Comparison of ENCODE assay signal across 8 cellular contexts in the genomic region with DNA sequence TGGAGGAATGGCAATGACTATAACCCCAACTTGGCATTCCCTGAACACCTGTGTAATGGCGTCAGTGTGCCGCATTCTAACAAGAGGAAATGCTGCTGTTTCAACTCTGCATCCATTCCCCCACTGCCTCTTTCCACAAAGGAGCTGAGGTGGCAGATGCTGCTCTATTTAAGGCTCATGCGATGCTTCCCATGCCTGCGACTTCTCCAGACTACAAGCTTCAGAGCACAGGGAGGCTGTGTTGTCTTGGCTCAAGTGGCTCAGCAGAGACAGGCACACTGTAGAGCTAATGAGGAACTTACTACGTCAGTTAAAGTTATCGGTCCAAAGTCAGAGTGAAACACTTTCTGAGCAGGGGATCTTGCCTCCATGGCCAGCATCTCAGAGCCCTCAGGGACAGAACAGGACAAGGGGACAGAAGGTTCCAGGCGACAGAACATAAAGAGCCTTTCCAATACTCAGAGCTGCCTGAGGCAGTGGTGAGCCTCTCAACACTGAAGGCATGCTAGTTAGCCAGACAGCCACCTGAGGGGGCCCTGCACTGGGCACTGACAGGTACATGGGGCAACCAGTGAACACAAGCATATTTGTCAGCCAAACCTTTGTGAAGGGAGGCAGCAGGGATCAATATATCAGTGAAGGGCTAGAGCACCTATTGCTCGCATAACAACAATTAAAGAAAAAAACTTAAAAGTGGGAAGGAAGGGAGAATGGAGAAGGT. TPM values are rescaled to one million over a fixed set of nuclear protein-coding genes. Genes with fewer than 3 reads are reported as not detected.
A peak's percentile ranks its signal among the peaks of the same experiment; 100 is the strongest.
DNase-seq lines count a peak whose midpoint lies in the region; ATAC-seq and TF ChIP-seq lines count a peak whose summit lies in the region.

No MANE protein-coding gene starts in this region.

- peaks cover 0 to 90% (median 81%) of the 10 kb centered on the region in 9 donors for H3K36me3 ChIP-seq in heart left ventricle

- WGBS in heart left ventricle, 4 donors, result 71 to 86% (median 83%) methylated on average over 8 of the region's 8 CpGs

- peaks cover 12 to 82% (median 41%) of the 10 kb centered on the region in 12 donors for H3K4me1 ChIP-seq in heart left ventricle

- intact Hi-C loops in heart left ventricle (cut with DNase I), result loop anchor here in 1 of 10 donors (5.0 kb wide), 1 partner anchor 168 kb away; no protein-coding TSS in a partner anchor

- H3K4me3 ChIP-seq in heart left ventricle, result no peak overlapping the region

- H3K27ac Mint-ChIP-seq in T-helper 2 cell treated with Interferon-gamma antibody and Interleukin-4, amounts not matched to agents 5 μg/mL and 100 μg/mL, for 36 hours, result peak overlapping the region; percentile 91
- peak overlapping the region; percentile 89 for H3K27ac Mint-ChIP-seq in stimulated activated memory B cell treated with anti-CD40 and anti-IgM and Interleukin-4, amounts not matched to agents 10 μg/mL and 1 μg/mL and 100 μg/mL, for 72 hours

- peak overlapping the region in 9 of 12 donors; percentile 44 to 91 (median 74) for H3K27ac ChIP-seq in heart left ventricle

- ATAC-seq in heart left ventricle, result peak; percentile 5 to 29 (median 28)
- peak; percentile 58 for ATAC-seq in stimulated activated memory B cell treated with anti-CD40 and anti-IgM and Interleukin-4, amounts not matched to agents 10 μg/mL and 1 μg/mL and 100 μg/mL, for 72 hours
- no peak for ATAC-seq in HG03280 (IDR thresholded peaks at IDR 0.05; ENCODE audit: unreplicated experiment)

- TF ChIP-seq CTCF in heart left ventricle (IDR thresholded peaks at IDR 0.05), result peak in 1 of 12 donors; percentile 9

- no peaks in the 10 kb centered on the region for H3K27me3 ChIP-seq in heart left ventricle

- H3K36me3 Mint-ChIP-seq in T-helper 2 cell treated with Interferon-gamma antibody and Interleukin-4, amounts not matched to agents 5 μg/mL and 100 μg/mL, for 36 hours (ENCODE audit: low read depth), result peaks cover 56% of the 10 kb centered on the region
- H3K36me3 Mint-ChIP-seq in stimulated activated memory B cell treated with anti-CD40 and anti-IgM and Interleukin-4, amounts not matched to agents 10 μg/mL and 1 μg/mL and 100 μg/mL, for 72 hours, result peaks cover 91% of the 10 kb centered on the region

- H3K27me3 Mint-ChIP-seq in T-helper 2 cell treated with Interferon-gamma antibody and Interleukin-4, amounts not matched to agents 5 μg/mL and 100 μg/mL, for 36 hours (ENCODE audit: low read depth), result no peaks in the 10 kb centered on the region
- H3K27me3 Mint-ChIP-seq in stimulated activated memory B cell treated with anti-CD40 and anti-IgM and Interleukin-4, amounts not matched to agents 10 μg/mL and 1 μg/mL and 100 μg/mL, for 72 hours, result no peaks in the 10 kb centered on the region

- no peak for DNase-seq in T-helper 2 cell treated with Interferon-gamma antibody and Interleukin-4, amounts not matched to agents 5 μg/mL and 100 μg/mL, for 36 hours (ENCODE audit: low spot score)
- DNase-seq in T-helper 2 cell, result no peak
- DNase-seq in RPMI8226, result peak; percentile 73
- peak in 1 of 5 donors; percentile 50 for DNase-seq in heart left ventricle
- DNase-seq in NCI-H1417 (lab: John Stamatoyannopoulos, UW), result no peak
- no peak for DNase-seq in activated gamma-delta T cell (lab: John Stamatoyannopoulos, UW)

- H3K9me3 ChIP-seq in heart left ventricle, result no peaks in the 10 kb centered on the region

- no peak for TF ChIP-seq POLR2A in heart left ventricle (IDR thresholded peaks at IDR 0.05)

- no peaks in the 10 kb centered on the region for H3K9me3 Mint-ChIP-seq in T-helper 2 cell treated with Interferon-gamma antibody and Interleukin-4, amounts not matched to agents 5 μg/mL and 100 μg/mL, for 36 hours
- H3K9me3 Mint-ChIP-seq in stimulated activated memory B cell treated with anti-CD40 and anti-IgM and Interleukin-4, amounts not matched to agents 10 μg/mL and 1 μg/mL and 100 μg/mL, for 72 hours, result no peaks in the 10 kb centered on the region

- peak overlapping the region; percentile 42 for H3K4me3 Mint-ChIP-seq in T-helper 2 cell treated with Interferon-gamma antibody and Interleukin-4, amounts not matched to agents 5 μg/mL and 100 μg/mL, for 36 hours
- H3K4me3 Mint-ChIP-seq in stimulated activated memory B cell treated with anti-CD40 and anti-IgM and Interleukin-4, amounts not matched to agents 10 μg/mL and 1 μg/mL and 100 μg/mL, for 72 hours, result peak overlapping the region; percentile 71

- H3K4me1 Mint-ChIP-seq in T-helper 2 cell treated with Interferon-gamma antibody and Interleukin-4, amounts not matched to agents 5 μg/mL and 100 μg/mL, for 36 hours (ENCODE audit: low read depth), result peaks cover 16% of the 10 kb centered on the region
- peaks cover 91% of the 10 kb centered on the region for H3K4me1 Mint-ChIP-seq in stimulated activated memory B cell treated with anti-CD40 and anti-IgM and Interleukin-4, amounts not matched to agents 10 μg/mL and 1 μg/mL and 100 μg/mL, for 72 hours

RNA-seq across cellular contexts. Expression of a gene that starts 21.8 kb away (rescaled TPM):
- 100 to 1,000 TPM in 8 of 9 donors, 10 to 100 TPM in 1; 86.0 to 180 (median 122) TPM for total RNA-seq in heart left ventricle
- polyA plus RNA-seq in heart left ventricle, result 10 to 100 TPM; 97.1 to 97.6 TPM

RNA-seq across cellular contexts. Expression of a gene that starts 38.7 kb away (rescaled TPM):
- 1,000 to 10,000 TPM in 2 of 9 donors, 100 to 1,000 TPM in 7; 416 to 1,563 (median 738) TPM for total RNA-seq in heart left ventricle
- 1,000 to 10,000 TPM in 1 of 2 donors, 100 to 1,000 TPM in 1; 819 to 1,415 TPM for polyA plus RNA-seq in heart left ventricle
